In the genomic region with DNA sequence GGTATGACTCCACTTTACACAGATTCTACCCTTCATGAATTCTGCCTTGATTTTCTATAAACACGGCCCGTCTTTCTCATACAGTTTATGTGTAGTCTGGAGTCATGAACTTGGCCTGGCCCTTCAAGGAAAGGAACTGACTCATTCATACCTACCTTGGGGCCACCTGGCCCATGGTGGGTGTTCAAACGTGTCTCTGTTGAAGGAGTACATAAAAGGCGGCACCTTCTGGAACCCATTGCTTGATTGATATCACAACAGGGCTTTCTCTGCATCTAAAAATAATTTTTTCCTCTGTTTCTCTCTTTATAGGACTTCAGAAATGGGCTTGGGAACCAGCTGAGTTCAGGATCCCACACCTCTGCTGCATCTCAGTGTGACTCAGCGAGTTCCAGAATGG, we compare ENCODE assay signal across 24 cellular contexts.
A peak's percentile ranks its signal among the peaks of the same experiment; 100 is the strongest.
DNase-seq lines count a peak whose midpoint lies in the region; ATAC-seq, FAIRE-seq and TF ChIP-seq lines count a peak whose summit lies in the region.
"Had no signal": no experiment of that assay in that cellular context is flagged by ENCODE, and none has a peak within 500 bp of the region (broad histone marks: within the 10 kb centered on the region; RNA-seq: fewer than 3 reads in every experiment).

No MANE protein-coding gene starts in this region.

- H3K4me3 Mint-ChIP-seq in MCF 10A (ENCODE audit: unreplicated experiment) (no peak overlapping the region), progenitor cell of endocrine pancreas (ENCODE audit: low read depth) (no peak overlapping the region)
- H3K4me3 Mint-ChIP-seq in activated CD4-positive, alpha-beta memory T cell treated with anti-CD3 and anti-CD28 coated beads, Interleukin-2, amount 10 ng/mL, durations not matched to agents 7 days and 5 days, result no peak overlapping the region
- H3K4me3 Mint-ChIP-seq: CD14-positive monocyte; CD4-positive, alpha-beta memory T cell; HFFc6 had no signal

- H3K27ac ChIP-seq in breast epithelium (no peak overlapping the region), foreskin keratinocyte (peak overlapping the region; percentile 22)
- H3K27ac ChIP-seq: 22Rv1, A549, BLaER1, GM23248 had no signal

- no peak overlapping the region for H3K4me3 ChIP-seq in breast epithelium
- no peak overlapping the region for H3K4me3 ChIP-seq in bronchial epithelial cell (ENCODE audit: low read depth, low read length)
- H3K4me3 ChIP-seq: A549, BLaER1, GM23248 had no signal

- DNase-seq in MCF 10A (ENCODE audit: unreplicated experiment) (peak; percentile 26), breast epithelium (ENCODE audit: low spot score in 2 of 2) (no peak), bronchial epithelial cell (ENCODE audit: low read depth) (peak; percentile 38), foreskin keratinocyte (peak; percentile 59 to 87), progenitor cell of endocrine pancreas (ENCODE audit: low spot score, unreplicated experiment) (no peak), NCI-H128 (lab: John Stamatoyannopoulos, UW; ENCODE audit: unreplicated experiment) (no peak), GDM1 (lab: John Stamatoyannopoulos, UW) (no peak)
- DNase-seq in activated CD4-positive, alpha-beta memory T cell treated with anti-CD3 and anti-CD28 coated beads, Interleukin-2, amount 10 ng/mL, durations not matched to agents 7 days and 5 days, result no peak
- DNase-seq: Calu3; CD4-positive, alpha-beta memory T cell; DND-41; EL; GM23248; HCEC 1CT; HFFc6; IMR-90 had no signal

- TF ChIP-seq CTCF in MCF 10A (IDR thresholded peaks at IDR 0.05; ENCODE audit: unreplicated experiment) (no peak), breast epithelium (IDR thresholded peaks at IDR 0.05) (no peak), bronchial epithelial cell (IDR thresholded peaks at IDR 0.05; ENCODE audit: insufficient read depth, low read length, severe bottlenecking) (no peak), foreskin keratinocyte (conservative IDR thresholded peaks at IDR 0.05) (no peak), progenitor cell of endocrine pancreas (IDR thresholded peaks at IDR 0.05; ENCODE audit: unreplicated experiment) (no peak)

- H3K36me3 Mint-ChIP-seq in MCF 10A (ENCODE audit: insufficient read depth, unreplicated experiment), result peaks cover 15% of the 10 kb centered on the region
- H3K36me3 Mint-ChIP-seq in progenitor cell of endocrine pancreas (ENCODE audit: insufficient read depth), result peaks cover 34% of the 10 kb centered on the region
- H3K36me3 Mint-ChIP-seq in activated CD4-positive, alpha-beta memory T cell treated with anti-CD3 and anti-CD28 coated beads, Interleukin-2, amount 10 ng/mL, durations not matched to agents 7 days and 5 days (ENCODE audit: low read depth), result peaks cover 35% of the 10 kb centered on the region

- H3K36me3 ChIP-seq in breast epithelium, result no peaks in the 10 kb centered on the region
- no peaks in the 10 kb centered on the region for H3K36me3 ChIP-seq in bronchial epithelial cell (ENCODE audit: control insufficient read depth, insufficient read depth, low read length)

- BruUV-seq in MCF 10A (replicated peaks; lab: Mats Ljungman, UMichigan), result no TSS peak

- H3K9me3 ChIP-seq in breast epithelium, result no peaks in the 10 kb centered on the region
- H3K9me3 ChIP-seq: A549 had no signal

- intact Hi-C loops in MCF 10A (cut with micrococcal nuclease) (no loop called here), breast epithelium (cut with DNase I; ENCODE audit: low total_unique reads) (no loop called here)

- H3K27me3 Mint-ChIP-seq in MCF 10A (ENCODE audit: insufficient read depth, unreplicated experiment) (no peaks in the 10 kb centered on the region), progenitor cell of endocrine pancreas (no peaks in the 10 kb centered on the region)
- H3K27me3 Mint-ChIP-seq in activated CD4-positive, alpha-beta memory T cell treated with anti-CD3 and anti-CD28 coated beads, Interleukin-2, amount 10 ng/mL, durations not matched to agents 7 days and 5 days, result no peaks in the 10 kb centered on the region
- H3K27me3 Mint-ChIP-seq: CD4-positive, alpha-beta memory T cell had no signal

- H3K27me3 ChIP-seq in breast epithelium (no peaks in the 10 kb centered on the region), bronchial epithelial cell (ENCODE audit: control insufficient read depth, insufficient read depth, low read length) (no peaks in the 10 kb centered on the region), foreskin keratinocyte (no peaks in the 10 kb centered on the region)
- H3K27me3 ChIP-seq: BLaER1 had no signal

- H3K9me3 Mint-ChIP-seq in MCF 10A (ENCODE audit: unreplicated experiment) (peaks cover 15% of the 10 kb centered on the region), progenitor cell of endocrine pancreas (ENCODE audit: low read depth) (peaks cover 21% of the 10 kb centered on the region)
- peaks cover 9% of the 10 kb centered on the region for H3K9me3 Mint-ChIP-seq in activated CD4-positive, alpha-beta memory T cell treated with anti-CD3 and anti-CD28 coated beads, Interleukin-2, amount 10 ng/mL, durations not matched to agents 7 days and 5 days
- H3K9me3 Mint-ChIP-seq: HFFc6 had no signal

- FAIRE-seq in bronchial epithelial cell (lab: Jason Lieb, UNC), result no peak
- FAIRE-seq: A549, GM12891, GM19239, H54, HTR-8/SVneo had no signal

- CTCF ChIA-PET in MCF 10A (lab: Yijun Ruan, JAX), result no interaction called here
- CTCF ChIA-PET in activated CD4-positive, alpha-beta memory T cell treated with anti-CD3 and anti-CD28 coated beads, Interleukin-2, amount 10 ng/mL, durations not matched to agents 7 days and 5 days (lab: Charles Lee), result no interaction called here

- no peaks in the 10 kb centered on the region for H3K4me1 ChIP-seq in breast epithelium
- H3K4me1 ChIP-seq in foreskin keratinocyte, result peaks cover 40% of the 10 kb centered on the region
- H3K4me1 ChIP-seq: A549 had no signal

- no peak for TF ChIP-seq POLR2A in breast epithelium (IDR thresholded peaks at IDR 0.05)

- H3K4me1 Mint-ChIP-seq in MCF 10A (ENCODE audit: insufficient read depth, unreplicated experiment), result peaks cover 23% of the 10 kb centered on the region
- H3K4me1 Mint-ChIP-seq in progenitor cell of endocrine pancreas (ENCODE audit: low read depth), result peaks cover 12% of the 10 kb centered on the region
- H3K4me1 Mint-ChIP-seq in activated CD4-positive, alpha-beta memory T cell treated with anti-CD3 and anti-CD28 coated beads, Interleukin-2, amount 10 ng/mL, durations not matched to agents 7 days and 5 days, result no peaks in the 10 kb centered on the region

- POLR2A ChIA-PET in MCF 10A (lab: Yijun Ruan, JAX), result no interaction called here
- POLR2A ChIA-PET in activated CD4-positive, alpha-beta memory T cell treated with anti-CD3 and anti-CD28 coated beads, Interleukin-2, amount 10 ng/mL, durations not matched to agents 7 days and 5 days (lab: Charles Lee), result no interaction called here

- H3K27ac Mint-ChIP-seq in MCF 10A (ENCODE audit: low read depth, unreplicated experiment) (no peak overlapping the region), progenitor cell of endocrine pancreas (peak overlapping the region; percentile 54)
- no peak overlapping the region for H3K27ac Mint-ChIP-seq in activated CD4-positive, alpha-beta memory T cell treated with anti-CD3 and anti-CD28 coated beads, Interleukin-2, amount 10 ng/mL, durations not matched to agents 7 days and 5 days
- H3K27ac Mint-ChIP-seq: CD4-positive, alpha-beta memory T cell; HFFc6 had no signal

- ATAC-seq in foreskin keratinocyte, result peak; percentile 43
- ATAC-seq: A549 had no signal

Comparison
In these comparisons a context has a peak if more than half of its experiments do, and no peak if none do; other contexts are left out.
1. DNase-seq: peak in MCF 10A (single experiment), bronchial epithelial cell (single experiment) and foreskin keratinocyte (2 of 2); none in breast epithelium (0 of 2), progenitor cell of endocrine pancreas (single experiment), NCI-H128 (single experiment), GDM1 (single experiment) and activated CD4-positive, alpha-beta memory T cell treated with anti-CD3 and anti-CD28 coated beads, Interleukin-2, amount 10 ng/mL, durations not matched to agents 7 days and 5 days (single experiment).